Comparison of ENCODE assay signal across 1 cellular context in the genomic region with DNA sequence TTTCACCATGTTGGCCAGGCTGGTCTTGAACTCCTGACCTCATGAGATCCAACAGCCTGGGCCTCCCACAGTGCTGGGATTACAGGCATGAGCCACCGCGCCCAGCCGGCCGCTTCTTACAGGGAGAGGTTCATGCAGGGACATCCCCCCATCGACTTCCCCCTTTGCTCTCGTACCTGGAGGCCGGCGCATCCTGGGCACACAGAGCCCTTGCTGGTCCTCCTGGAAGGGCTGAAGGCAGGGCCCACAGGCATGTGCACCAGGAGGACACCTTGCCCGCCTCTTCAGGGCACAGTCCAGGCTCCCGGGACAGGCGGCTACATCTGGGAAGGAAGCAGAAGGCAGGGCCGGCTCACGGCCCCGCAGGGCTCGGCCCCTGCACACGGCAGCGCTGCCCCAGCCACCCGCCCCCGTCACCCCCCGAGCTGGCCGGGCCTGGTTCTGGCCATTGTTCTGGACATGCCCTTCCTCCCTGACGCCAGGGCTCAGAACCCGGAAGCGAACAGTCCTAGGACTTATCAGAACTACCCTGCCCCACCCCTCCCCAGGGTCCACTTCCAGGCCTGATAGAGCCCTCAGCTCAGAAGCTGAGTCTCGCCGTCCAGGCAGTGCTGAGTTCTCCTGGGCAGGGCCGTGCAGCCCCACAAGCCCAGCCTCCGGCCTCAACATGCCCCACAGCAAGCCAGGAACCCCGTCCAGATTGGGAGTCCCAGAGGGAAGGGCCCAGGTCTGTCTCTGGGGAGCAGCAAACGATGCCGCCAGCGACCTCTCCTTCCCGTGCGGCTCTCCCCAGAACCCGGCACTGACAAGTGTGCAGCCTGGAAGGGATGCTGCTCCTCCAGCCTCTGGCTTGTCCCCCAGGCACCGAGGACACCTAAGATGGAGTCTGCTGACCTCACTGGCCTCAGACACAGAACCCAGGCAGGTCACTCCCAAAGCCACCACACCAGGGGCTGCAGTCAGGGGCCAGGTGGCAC.
TF ChIP-seq lines count a peak whose summit lies in the region.

No MANE protein-coding gene starts in this region.

TF ChIP-seq in GM12891, 5 proteins besides CTCF, POLR2A, EP300 and RAD21 (continued from another document):
- TF ChIP-seq SPI1 (IDR thresholded peaks at IDR 0.05; ENCODE audit: low read depth, low read length) (no peak), TAF1 (IDR thresholded peaks at IDR 0.05; ENCODE audit: low read depth, low read length) (no peak), POU2F2 (IDR thresholded peaks at IDR 0.05; ENCODE audit: low read depth, low read length) (no peak)
